15 cellular contexts compared by ENCODE assay signal in the genomic region with DNA sequence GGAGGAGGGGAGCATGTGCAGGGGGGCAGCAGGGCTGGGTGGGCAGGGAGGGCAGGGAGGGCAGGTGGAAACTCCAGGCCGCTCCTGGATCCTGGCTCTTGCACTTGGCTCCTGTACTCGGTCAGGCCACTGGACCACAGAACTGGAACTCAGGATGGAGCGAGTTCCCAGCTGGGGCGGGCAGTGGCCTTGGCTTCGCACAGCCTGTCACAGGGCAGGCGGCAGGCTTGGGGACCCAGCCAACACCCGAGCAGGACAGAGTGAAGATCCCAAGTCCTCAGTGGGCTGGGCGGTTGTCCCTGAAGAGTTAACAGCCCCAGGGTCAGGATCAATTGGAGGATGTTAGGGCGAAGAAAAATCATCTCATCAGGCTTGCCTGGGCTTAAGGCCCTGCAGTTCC. TPM values are rescaled to one million over a fixed set of nuclear protein-coding genes. Genes with fewer than 3 reads are reported as not detected.
DNase-seq lines count a peak whose midpoint lies in the region; ATAC-seq, FAIRE-seq and TF ChIP-seq lines count a peak whose summit lies in the region.
"Had no signal": no experiment of that assay in that cellular context is flagged by ENCODE, and none has a peak within 500 bp of the region (broad histone marks: within the 10 kb centered on the region; RNA-seq: fewer than 3 reads in every experiment).

No MANE protein-coding gene starts in this region.

- peak overlapping the region; percentile 93 for H3K9ac ChIP-seq in BLaER1
- H3K9ac ChIP-seq in astrocyte (ENCODE audit: low read length): no peak overlapping the region

- H3K9me3 Mint-ChIP-seq in astrocyte (ENCODE audit: unreplicated experiment): no peaks in the 10 kb centered on the region
- H3K9me3 Mint-ChIP-seq: activated naive CD8-positive, alpha-beta T cell treated with anti-CD3 and anti-CD28 coated beads for 36 hours; memory B cell had no signal

- peaks cover 19% of the 10 kb centered on the region for H3K4me1 Mint-ChIP-seq in astrocyte (ENCODE audit: low read depth, unreplicated experiment)
- H3K4me1 Mint-ChIP-seq: activated naive CD8-positive, alpha-beta T cell treated with anti-CD3 and anti-CD28 coated beads for 36 hours; memory B cell had no signal

- ATAC-seq in left lung (no peak), gastrocnemius medialis (peak; percentile 55 to 65), HG03025 (IDR thresholded peaks at IDR 0.05; ENCODE audit: low FRiP score, unreplicated experiment) (no peak)

- peak overlapping the region; percentile 99 for H3K4me2 ChIP-seq in BLaER1
- no peak overlapping the region for H3K4me2 ChIP-seq in astrocyte (ENCODE audit: low read length)

- no peak for TF ChIP-seq POLR2A in gastrocnemius medialis (IDR thresholded peaks at IDR 0.05)

- peaks cover 4% of the 10 kb centered on the region for H3K27me3 Mint-ChIP-seq in astrocyte (ENCODE audit: low read depth, unreplicated experiment)

- CTCF ChIA-PET in RWPE1 (lab: Yijun Ruan, JAX): no interaction called here

- H3K36me3 ChIP-seq in BLaER1 (no peaks in the 10 kb centered on the region), astrocyte (ENCODE audit: insufficient read depth, low read length) (no peaks in the 10 kb centered on the region), left lung (no peaks in the 10 kb centered on the region), gastrocnemius medialis (no peaks in the 10 kb centered on the region)

- POLR2A ChIA-PET in RWPE1 (lab: Yijun Ruan, JAX; ENCODE audit: low non-redundant PET): no interaction called here

- intact Hi-C loops in left lung (cut with DNase I) (no loop called here), gastrocnemius medialis (cut with DNase I; ENCODE audit: low total_unique reads) (loop anchor here (1.0 to 2.0 kb wide), 2 partner anchors 10 to 21 kb away; no protein-coding TSS in a partner anchor)

- H2AFZ ChIP-seq in astrocyte (ENCODE audit: low read depth, low read length): peak overlapping the region; percentile 26

- DNase-seq in astrocyte (ENCODE audit: low read depth) (no peak), left lung (no peak), gastrocnemius medialis (peak; percentile 89 to 93), DMS79 (lab: John Stamatoyannopoulos, UW) (no peak), NCI-H1417 treated with DMSO at 0.1 percent for 48 hours (lab: John Stamatoyannopoulos, UW) (no peak), RWPE1 (ENCODE audit: low spot score) (no peak)
- DNase-seq: activated naive CD8-positive, alpha-beta T cell treated with anti-CD3 and anti-CD28 coated beads for 36 hours; DMS153; NCI-H1105 treated with DMSO at 0.1 percent for 48 hours had no signal

- no peak overlapping the region for H3K27ac Mint-ChIP-seq in astrocyte (ENCODE audit: unreplicated experiment)
- H3K27ac Mint-ChIP-seq: activated naive CD8-positive, alpha-beta T cell treated with anti-CD3 and anti-CD28 coated beads for 36 hours; memory B cell had no signal

- no peaks in the 10 kb centered on the region for H3K27me3 ChIP-seq in BLaER1
- H3K27me3 ChIP-seq in astrocyte (ENCODE audit: insufficient read depth, low read length): no peaks in the 10 kb centered on the region
- peaks cover 0 to 17% of the 10 kb centered on the region in 2 donors for H3K27me3 ChIP-seq in left lung
- H3K27me3 ChIP-seq in gastrocnemius medialis: no peaks in the 10 kb centered on the region

- in situ Hi-C loops in gastrocnemius medialis (cut with MboI; ENCODE audit: low sequenced_read_pairs in 4 of 4): no loop called here

- H3K27ac ChIP-seq in BLaER1 (peak overlapping the region; percentile 99), astrocyte (ENCODE audit: low read depth, low read length) (no peak overlapping the region), left lung (peak overlapping the region; percentile 65 to 69), gastrocnemius medialis (peak overlapping the region; percentile 87 to 98 (median 96)), RWPE1 (no peak overlapping the region)

- FAIRE-seq in astrocyte (lab: Jason Lieb, UNC): no peak
- FAIRE-seq: frontal cortex, urothelium cell line had no signal

- TF ChIP-seq CTCF in astrocyte (IDR thresholded peaks at IDR 0.05; ENCODE audit: insufficient read depth, low read depth, low read length): no peak
- TF ChIP-seq CTCF in left lung (IDR thresholded peaks at IDR 0.05): no peak
- TF ChIP-seq CTCF in gastrocnemius medialis (IDR thresholded peaks at IDR 0.05 in 4 of 5, conservative IDR thresholded peaks at IDR 0.05 in 1 of 5): no peak
- no peak for TF ChIP-seq CTCF in RWPE1 (conservative IDR thresholded peaks at IDR 0.05; ENCODE audit: low read depth)

- H3K4me3 ChIP-seq in BLaER1 (no peak overlapping the region), astrocyte (ENCODE audit: insufficient read depth, low read depth, low read length) (no peak overlapping the region), left lung (no peak overlapping the region), gastrocnemius medialis (peak overlapping the region in 3 of 4 donors; percentile 20 to 40 (median 31))

- no peaks in the 10 kb centered on the region for H3K9me3 ChIP-seq in BLaER1
- no peaks in the 10 kb centered on the region for H3K9me3 ChIP-seq in astrocyte (ENCODE audit: insufficient read depth, low read depth, low read length)
- no peaks in the 10 kb centered on the region for H3K9me3 ChIP-seq in left lung
- H3K9me3 ChIP-seq in gastrocnemius medialis: no peaks in the 10 kb centered on the region

- peaks cover 5% of the 10 kb centered on the region for H3K36me3 Mint-ChIP-seq in astrocyte (ENCODE audit: low read depth, unreplicated experiment)
- H3K36me3 Mint-ChIP-seq: activated naive CD8-positive, alpha-beta T cell treated with anti-CD3 and anti-CD28 coated beads for 36 hours; memory B cell had no signal

- H3K4me3 Mint-ChIP-seq in astrocyte (ENCODE audit: unreplicated experiment): no peak overlapping the region
- H3K4me3 Mint-ChIP-seq: activated naive CD8-positive, alpha-beta T cell treated with anti-CD3 and anti-CD28 coated beads for 36 hours; memory B cell had no signal

- H4K20me1 ChIP-seq in BLaER1: no peaks in the 10 kb centered on the region
- peaks cover 11% of the 10 kb centered on the region for H4K20me1 ChIP-seq in astrocyte (ENCODE audit: insufficient read depth, low read length)

- H3K79me2 ChIP-seq in astrocyte (ENCODE audit: insufficient read depth, low read length): no peaks in the 10 kb centered on the region

- H3K4me1 ChIP-seq in BLaER1 (peaks cover 91% of the 10 kb centered on the region), astrocyte (ENCODE audit: insufficient read depth, low read length) (peaks cover 16% of the 10 kb centered on the region), left lung (peaks cover 8 to 26% of the 10 kb centered on the region in 2 donors), gastrocnemius medialis (peaks cover 82 to 87% of the 10 kb centered on the region in 2 donors)

RNA-seq across cellular contexts. Expression of gene ZNF423, which starts 22.1 kb away (rescaled TPM):
- total RNA-seq in astrocyte (10.6 and 12.4 TPM in 2 replicates), left lung (1 to 10 TPM; 7.8 to 8.2 TPM), gastrocnemius medialis (10 to 100 TPM in 3 of 4 donors, 1 to 10 TPM in 1; 8.4 to 15.8 (median 12.5) TPM)
- total RNA-seq: activated naive CD8-positive, alpha-beta T cell treated with anti-CD3 and anti-CD28 coated beads for 36 hours; NCI-H460 had no signal

Comparison
In these comparisons a context has a peak if more than half of its experiments do, and no peak if none do; other contexts are left out.
1. H3K27ac ChIP-seq: peak in BLaER1 (single experiment), left lung (2 of 2) and gastrocnemius medialis (4 of 4); none in astrocyte (single experiment) and RWPE1 (single experiment).
2. H3K4me3 ChIP-seq: peak in gastrocnemius medialis (3 of 4); none in BLaER1 (single experiment), astrocyte (single experiment) and left lung (0 of 2).
3. DNase-seq: peak in gastrocnemius medialis (2 of 2); none in astrocyte (single experiment), left lung (0 of 2), DMS79 (single experiment), NCI-H1417 treated with DMSO at 0.1 percent for 48 hours (single experiment) and RWPE1 (single experiment).
4. ATAC-seq: peak in gastrocnemius medialis (2 of 2); none in left lung (single experiment) and HG03025 (single experiment).